In genomic region chr5:167603135-167603534, GRCh38 we compare ENCODE assay signal across 8 cellular contexts.
"Had no signal": no experiment of that assay in that cellular context is flagged by ENCODE, and none has a peak within 500 bp of the region (broad histone marks: within the 10 kb centered on the region; RNA-seq: fewer than 3 reads in every experiment).

No MANE protein-coding gene starts in this region.

- H2AFZ ChIP-seq: GM23338 had no signal

- ATAC-seq: GM23338, HCT116, K562 had no signal

- H3K4me3 ChIP-seq: GM23338, HAP-1, K562 had no signal

- H3K36me3 ChIP-seq: HAP-1 had no signal

- H3K9me3 ChIP-seq: HAP-1 had no signal

- H3K4me2 ChIP-seq: GM23338 had no signal

- DNase-seq: H7, HFFc6, IMR-90, KG1 had no signal

- H3K4me1 ChIP-seq: HAP-1 had no signal
